In the genomic region with DNA sequence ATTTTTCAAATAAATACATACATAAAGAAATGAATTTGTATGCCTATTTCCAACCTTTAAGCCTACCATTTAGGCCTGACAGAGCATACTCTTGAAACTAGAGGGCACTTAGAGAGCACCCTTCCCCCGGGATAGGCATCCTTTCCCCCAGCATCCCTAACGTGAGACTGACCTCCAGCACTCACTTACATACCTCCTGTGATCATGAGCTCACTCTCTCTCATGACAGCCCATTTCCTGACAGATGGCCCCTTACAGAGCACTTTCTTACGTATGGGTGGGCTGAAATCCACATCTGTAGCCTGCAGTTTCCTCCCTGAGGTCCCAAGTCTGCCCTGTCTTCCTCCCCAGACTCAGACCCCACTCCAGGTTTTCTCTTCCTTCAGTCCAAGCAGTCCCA, we compare ENCODE assay signal across 18 cellular contexts. TPM values are rescaled to one million over a fixed set of nuclear protein-coding genes. Genes with fewer than 3 reads are reported as not detected.
DNase-seq lines count a peak whose midpoint lies in the region; ATAC-seq and TF ChIP-seq lines count a peak whose summit lies in the region.
"Had no signal": no experiment of that assay in that cellular context is flagged by ENCODE, and none has a peak within 500 bp of the region (broad histone marks: within the 10 kb centered on the region; RNA-seq: fewer than 3 reads in every experiment).

No MANE protein-coding gene starts in this region.

- TF ChIP-seq POLR2A in transverse colon (IDR thresholded peaks at IDR 0.05) = no peak

- intact Hi-C loops in transverse colon (cut with DNase I; ENCODE audit: low total_unique reads) = no loop called here

- H3K4me1 Mint-ChIP-seq in activated CD8-positive, alpha-beta memory T cell treated with anti-CD3 and anti-CD28 coated beads, Interleukin-2, amount 10 ng/mL, durations not matched to agents 7 days and 5 days = peaks cover 3% of the 10 kb centered on the region
- peaks cover 38% of the 10 kb centered on the region for H3K4me1 Mint-ChIP-seq in chondrocyte (ENCODE audit: low read depth)
- H3K4me1 Mint-ChIP-seq in neural progenitor cell = peaks cover 43% of the 10 kb centered on the region

- H3K9me3 ChIP-seq in neural progenitor cell (ENCODE audit: low read depth) (no peaks in the 10 kb centered on the region), transverse colon (no peaks in the 10 kb centered on the region)
- H3K9me3 ChIP-seq: left lung, right lobe of liver had no signal

- DNase-seq in activated CD8-positive, alpha-beta memory T cell treated with anti-CD3 and anti-CD28 coated beads, Interleukin-2, amount 10 ng/mL, durations not matched to agents 7 days and 5 days = no peak
- DNase-seq in activated CD8-positive, alpha-beta memory T cell treated with anti-CD3 and anti-CD28 coated beads, Interleukin-2, amount 50 U/mL, for 48 hours = no peak
- no peak for DNase-seq in chondrocyte (ENCODE audit: low spot score)
- DNase-seq in neural progenitor cell (ENCODE audit: low spot score) = no peak
- DNase-seq in transverse colon = no peak
- DNase-seq in H7 = no peak
- DNase-seq in pons (ENCODE audit: low spot score) = no peak
- DNase-seq: activated CD4-positive, alpha-beta T cell treated with anti-CD3 and anti-CD28 coated beads, Interleukin-2, amount 50 U/mL, for 4 hours; CD4-positive, alpha-beta T cell; natural killer cell; NCI-H1417 treated with DMSO at 0.1 percent for 48 hours; right lobe of liver had no signal

- H3K4me3 ChIP-seq in neural progenitor cell (no peak overlapping the region), transverse colon (no peak overlapping the region), H7 (ENCODE audit: insufficient read depth, low read depth, low read length) (no peak overlapping the region)
- H3K4me3 ChIP-seq: left lung, right lobe of liver had no signal

- H2AFZ ChIP-seq in neural progenitor cell (replicated peaks) = no peak overlapping the region

- CTCF ChIA-PET in activated CD8-positive, alpha-beta memory T cell treated with anti-CD3 and anti-CD28 coated beads, Interleukin-2, amount 10 ng/mL, durations not matched to agents 7 days and 5 days (lab: Charles Lee) = interaction anchor here (0.8 to 2.0 kb wide), 3 partner anchors 9 to 54 kb away, joined by 3 to 13 read pairs (median 6); no protein-coding TSS in a partner anchor

- in situ Hi-C loops in transverse colon (cut with MboI; ENCODE audit: low pct_ligation_motif_present in 1 of 4, low pct_unique_long_range_greater_than_20kb in 1 of 4, low sequenced_read_pairs in 3 of 4) = loop anchor here in 3 of 4 donors (5.0 to 25.0 kb wide), 3 partner anchors 48 to 273 kb away; partner anchors contain the start of gene RPS14 (in 2 of the 3)

- no peak overlapping the region for H3K4me3 Mint-ChIP-seq in activated CD8-positive, alpha-beta memory T cell treated with anti-CD3 and anti-CD28 coated beads, Interleukin-2, amount 10 ng/mL, durations not matched to agents 7 days and 5 days
- H3K4me3 Mint-ChIP-seq in chondrocyte (ENCODE audit: unreplicated experiment) (no peak overlapping the region), neural progenitor cell (no peak overlapping the region)
- H3K4me3 Mint-ChIP-seq: CD4-positive, alpha-beta T cell; natural killer cell had no signal

- H3K36me3 ChIP-seq in neural progenitor cell (no peaks in the 10 kb centered on the region), transverse colon (no peaks in the 10 kb centered on the region), H7 (replicated peaks; ENCODE audit: control insufficient read depth, insufficient read depth, low read length) (no peaks in the 10 kb centered on the region)
- H3K36me3 ChIP-seq: left lung, right lobe of liver had no signal

- H4K20me1 ChIP-seq in neural progenitor cell (ENCODE audit: low read depth) = no peaks in the 10 kb centered on the region

- no peaks in the 10 kb centered on the region for H3K9me3 Mint-ChIP-seq in activated CD8-positive, alpha-beta memory T cell treated with anti-CD3 and anti-CD28 coated beads, Interleukin-2, amount 10 ng/mL, durations not matched to agents 7 days and 5 days (ENCODE audit: low read depth)
- H3K9me3 Mint-ChIP-seq in chondrocyte (ENCODE audit: low read depth) = no peaks in the 10 kb centered on the region
- H3K9me3 Mint-ChIP-seq in neural progenitor cell = peaks cover 2% of the 10 kb centered on the region
- H3K9me3 Mint-ChIP-seq: CD4-positive, alpha-beta T cell; natural killer cell had no signal

- TF ChIP-seq CTCF in chondrocyte (IDR thresholded peaks at IDR 0.05) = no peak
- TF ChIP-seq CTCF in neural progenitor cell (IDR thresholded peaks at IDR 0.05) = no peak
- no peak for TF ChIP-seq CTCF in transverse colon (IDR thresholded peaks at IDR 0.05)

- 16 to 50% methylated on average over 3 of the region's 3 CpGs for WGBS in transverse colon (ENCODE audit: low coverage in 1 of 2), 2 donors

- no peaks in the 10 kb centered on the region for H3K36me3 Mint-ChIP-seq in activated CD8-positive, alpha-beta memory T cell treated with anti-CD3 and anti-CD28 coated beads, Interleukin-2, amount 10 ng/mL, durations not matched to agents 7 days and 5 days
- H3K36me3 Mint-ChIP-seq in chondrocyte (ENCODE audit: low read depth) = no peaks in the 10 kb centered on the region
- H3K36me3 Mint-ChIP-seq in neural progenitor cell = no peaks in the 10 kb centered on the region
- H3K36me3 Mint-ChIP-seq: natural killer cell had no signal

- no peak for TF ChIP-seq EP300 in transverse colon (IDR thresholded peaks at IDR 0.05; ENCODE audit: low read depth)

- H3K27ac ChIP-seq in neural progenitor cell (no peak overlapping the region), transverse colon (peak overlapping the region; percentile 87 to 96 (median 91))
- H3K27ac ChIP-seq: KMS-11, left lung, right lobe of liver had no signal

- H3F3A ChIP-seq in neural progenitor cell (ENCODE audit: low read depth) = peaks cover 12% of the 10 kb centered on the region

- no peaks in the 10 kb centered on the region for H3K79me2 ChIP-seq in neural progenitor cell (ENCODE audit: low read depth)

- H3K27me3 ChIP-seq in neural progenitor cell = peaks cover 59% of the 10 kb centered on the region
- H3K27me3 ChIP-seq in transverse colon = peaks cover 13% of the 10 kb centered on the region
- peaks cover 54% of the 10 kb centered on the region for H3K27me3 ChIP-seq in H7 (ENCODE audit: control insufficient read depth, insufficient read depth, low read length)

- H3K4me2 ChIP-seq in neural progenitor cell = no peak overlapping the region
- H3K4me2 ChIP-seq: KMS-11 had no signal

- no peak overlapping the region for H3K9ac ChIP-seq in neural progenitor cell
- H3K9ac ChIP-seq: KMS-11 had no signal

- peaks cover 41% of the 10 kb centered on the region for H3K27me3 Mint-ChIP-seq in activated CD8-positive, alpha-beta memory T cell treated with anti-CD3 and anti-CD28 coated beads, Interleukin-2, amount 10 ng/mL, durations not matched to agents 7 days and 5 days
- H3K27me3 Mint-ChIP-seq in chondrocyte (ENCODE audit: low read depth) = peaks cover 9% of the 10 kb centered on the region
- H3K27me3 Mint-ChIP-seq in neural progenitor cell (ENCODE audit: insufficient read depth, low read depth) = peaks cover 33% of the 10 kb centered on the region

- peak overlapping the region; percentile 11 for H3K27ac Mint-ChIP-seq in activated CD8-positive, alpha-beta memory T cell treated with anti-CD3 and anti-CD28 coated beads, Interleukin-2, amount 10 ng/mL, durations not matched to agents 7 days and 5 days
- H3K27ac Mint-ChIP-seq in chondrocyte (ENCODE audit: unreplicated experiment) = peak overlapping the region; percentile 89
- H3K27ac Mint-ChIP-seq in neural progenitor cell = peak overlapping the region; percentile 53
- H3K27ac Mint-ChIP-seq: CD4-positive, alpha-beta T cell; natural killer cell had no signal

- H3K4me1 ChIP-seq in neural progenitor cell (peaks cover 18% of the 10 kb centered on the region), transverse colon (peaks cover 24 to 58% (median 42%) of the 10 kb centered on the region in 4 donors)
- H3K4me1 ChIP-seq: left lung, right lobe of liver had no signal

- ATAC-seq in activated CD8-positive, alpha-beta memory T cell treated with anti-CD3 and anti-CD28 coated beads, Interleukin-2, amount 10 ng/mL, durations not matched to agents 7 days and 5 days = no peak
- ATAC-seq in HG02884 (IDR thresholded peaks at IDR 0.05; ENCODE audit: unreplicated experiment) = no peak
- ATAC-seq: esophagus mucosa, natural killer cell, right lobe of liver had no signal

RNA-seq across cellular contexts. Expression of gene CDX1, which starts 2.4 kb away (rescaled TPM):
- not detected for total RNA-seq in activated CD8-positive, alpha-beta memory T cell treated with anti-CD3 and anti-CD28 coated beads, Interleukin-2, amount 10 ng/mL, durations not matched to agents 7 days and 5 days
- total RNA-seq in chondrocyte = 0.44 to 0.57 TPM in 2 of 3 replicates, not detected in the other
- not detected in 2 replicates for total RNA-seq in neural progenitor cell (ENCODE audit: low replicate concordance)
- total RNA-seq in transverse colon = 100 to 1,000 TPM; 249 to 540 (median 360) TPM
- 0.62 TPM in 1 of 2 replicates, not detected in the other for total RNA-seq in H7 (2014; rRNA removed; shearing (Covaris generic))
- total RNA-seq: A172; CD4-positive, alpha-beta T cell; dermis microvascular lymphatic vessel endothelial cell; esophagus mucosa; natural killer cell; right lobe of liver had no signal

RNA-seq across cellular contexts. Expression of gene PDGFRB, which starts 8.6 kb away (rescaled TPM):
- 10 to 100 TPM; 53.3 to 68.9 TPM for total RNA-seq in activated CD8-positive, alpha-beta memory T cell treated with anti-CD3 and anti-CD28 coated beads, Interleukin-2, amount 10 ng/mL, durations not matched to agents 7 days and 5 days
- 331 to 532 TPM (median 499 TPM) in 3 replicates for total RNA-seq in chondrocyte
- total RNA-seq in neural progenitor cell (ENCODE audit: low replicate concordance) = 8.9 and 16.6 TPM in 2 replicates
- 10 to 100 TPM; 20.2 to 56.3 (median 28.3) TPM for total RNA-seq in transverse colon
- total RNA-seq in H7 (2014; rRNA removed; shearing (Covaris generic)) = 0.48 and 3.2 TPM in 2 replicates
- total RNA-seq: CD4-positive, alpha-beta T cell had no signal

RNA-seq across cellular contexts. Expression of gene SLC6A7, which starts 25.7 kb away (rescaled TPM):
- total RNA-seq in activated CD8-positive, alpha-beta memory T cell treated with anti-CD3 and anti-CD28 coated beads, Interleukin-2, amount 10 ng/mL, durations not matched to agents 7 days and 5 days = not detected
- total RNA-seq in chondrocyte (0.15 TPM in 1 of 3 replicates, not detected in the others), neural progenitor cell (ENCODE audit: low replicate concordance) (not detected in 2 replicates), transverse colon (10 to 100 TPM; 19.5 to 67.7 (median 21.3) TPM)
- not detected in 2 replicates for total RNA-seq in H7 (2014; rRNA removed; shearing (Covaris generic))
- total RNA-seq: A172; CD4-positive, alpha-beta T cell; dermis microvascular lymphatic vessel endothelial cell; esophagus mucosa; left lung; natural killer cell; right lobe of liver had no signal

Comparison
In these comparisons a context has a peak if more than half of its experiments do, and no peak if none do; other contexts are left out.
1. H3K27ac Mint-ChIP-seq: peak in every context shown above with its lines; median percentile 89 in chondrocyte; 53 in neural progenitor cell; 11 in activated CD8-positive, alpha-beta memory T cell treated with anti-CD3 and anti-CD28 coated beads, Interleukin-2, amount 10 ng/mL, durations not matched to agents 7 days and 5 days.
2. RNA of gene CDX1, which starts 2.4 kb away (total RNA-seq): 249 to 540 TPM in transverse colon; 0.62 TPM in H7, 0.44 to 0.57 TPM in chondrocyte, not detected in activated CD8-positive, alpha-beta memory T cell treated with anti-CD3 and anti-CD28 coated beads, Interleukin-2, amount 10 ng/mL, durations not matched to agents 7 days and 5 days and not detected in neural progenitor cell; every median in the first group is over 100 times any median in the second.
3. RNA of gene SLC6A7, which starts 25.7 kb away (total RNA-seq): 19.5 to 67.7 TPM in transverse colon; not detected in activated CD8-positive, alpha-beta memory T cell treated with anti-CD3 and anti-CD28 coated beads, Interleukin-2, amount 10 ng/mL, durations not matched to agents 7 days and 5 days, 0.15 TPM in chondrocyte, not detected in neural progenitor cell and not detected in H7; every median in the first group is over 10 times any median in the second.